Comparison of ENCODE assay signal across 8 cellular contexts in the genomic region with DNA sequence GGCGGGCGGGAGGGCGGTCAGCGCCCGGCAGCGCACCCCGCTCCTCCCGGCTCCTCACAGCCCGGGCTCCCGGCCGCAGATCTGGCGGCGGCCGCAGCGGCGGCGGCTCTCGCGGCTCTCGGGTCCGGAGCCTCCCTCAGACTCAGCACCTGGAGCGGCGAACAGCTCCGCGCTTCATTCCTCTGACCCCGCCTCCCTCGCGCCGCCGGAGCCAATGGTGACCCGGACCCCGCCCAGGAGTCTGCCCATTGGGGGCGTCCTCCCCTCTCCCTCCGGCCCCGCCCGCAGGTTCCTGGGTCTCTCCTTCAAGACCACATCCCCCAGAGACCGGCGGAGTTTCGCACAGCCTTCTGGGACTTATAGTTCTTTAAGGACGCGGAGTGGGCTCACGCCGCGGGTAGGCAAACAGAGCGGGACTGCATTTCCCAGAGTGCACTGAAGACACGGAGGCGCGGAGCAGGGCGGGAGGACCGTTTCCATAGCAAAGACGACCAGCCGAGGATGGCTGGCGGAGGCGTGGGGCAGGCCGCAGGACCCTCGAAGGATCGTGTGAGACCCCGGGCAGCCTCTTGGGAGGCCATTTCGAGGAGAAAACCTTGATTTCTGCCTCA. TPM values are rescaled to one million over a fixed set of nuclear protein-coding genes. Genes with fewer than 3 reads are reported as not detected.
DNase-seq lines count a peak whose midpoint lies in the region; ATAC-seq lines count a peak whose summit lies in the region.

A gene (minus strand): TSS at position 149 of the 611 bp plus-strand sequence. CDS start 76,327 bp downstream, outside the sequence.

- peaks cover 36% of the 10 kb centered on the region for H3K27me3 Mint-ChIP-seq in activated CD4-positive, alpha-beta T cell treated with anti-CD3 and anti-CD28 coated beads, Interleukin-2, amount 10 ng/mL, durations not matched to agents 7 days and 5 days

- H3K27ac ChIP-seq in layer of hippocampus (ENCODE audit: low read depth, low read length) = peak within 1 kb of the TSS; percentile 60

- H3K27ac Mint-ChIP-seq in activated CD4-positive, alpha-beta T cell treated with anti-CD3 and anti-CD28 coated beads, Interleukin-2, amount 10 ng/mL, durations not matched to agents 7 days and 5 days = no peak within 1 kb of the TSS

- CTCF ChIA-PET in activated CD4-positive, alpha-beta T cell treated with anti-CD3 and anti-CD28 coated beads, Interleukin-2, amount 10 ng/mL, durations not matched to agents 7 days and 5 days (lab: Charles Lee) = interaction anchor here (0.8 kb wide), 1 partner anchor 9 kb away, joined by 4 read pairs; no protein-coding TSS in a partner anchor

- DNase-seq in AG20443 (ENCODE audit: low spot score) = peak; percentile 98
- DNase-seq in NCI-H524 treated with DMSO at 0.1 percent for 48 hours (lab: John Stamatoyannopoulos, UW) = peak; percentile 99
- DNase-seq in activated CD4-positive, alpha-beta T cell treated with anti-CD3 and anti-CD28 coated beads, Interleukin-2, amount 10 ng/mL, durations not matched to agents 7 days and 5 days = peak; percentile 100
- peak; percentile 99 for DNase-seq in dedifferentiated amniotic fluid mesenchymal stem cell (ENCODE audit: extremely low spot score)
- peak; percentile 97 for DNase-seq in stimulated activated CD4-positive, alpha-beta T cell treated with anti-CD3 and anti-CD28 coated beads, Interleukin-15, amount 100 ng/mL, for 48 hours (ENCODE audit: low read depth in 2 of 2)

- H3K36me3 Mint-ChIP-seq in activated CD4-positive, alpha-beta T cell treated with anti-CD3 and anti-CD28 coated beads, Interleukin-2, amount 10 ng/mL, durations not matched to agents 7 days and 5 days (ENCODE audit: low read depth) = no peaks in the 10 kb centered on the region

- H3K9me3 Mint-ChIP-seq in activated CD4-positive, alpha-beta T cell treated with anti-CD3 and anti-CD28 coated beads, Interleukin-2, amount 10 ng/mL, durations not matched to agents 7 days and 5 days = no peaks in the 10 kb centered on the region

- peak within 1 kb of the TSS; percentile 66 for H3K4me3 Mint-ChIP-seq in activated CD4-positive, alpha-beta T cell treated with anti-CD3 and anti-CD28 coated beads, Interleukin-2, amount 10 ng/mL, durations not matched to agents 7 days and 5 days

- H3K27me3 ChIP-seq in layer of hippocampus (ENCODE audit: control insufficient read depth, insufficient read depth, low read length) = peaks cover 10% of the 10 kb centered on the region

- ATAC-seq in GM19324 (IDR thresholded peaks at IDR 0.05; ENCODE audit: low FRiP score, unreplicated experiment) = peak; percentile 91
- peak; percentile 90 for ATAC-seq in HG03442 (IDR thresholded peaks at IDR 0.05; ENCODE audit: unreplicated experiment)

- peaks cover 16% of the 10 kb centered on the region for H3K4me1 Mint-ChIP-seq in activated CD4-positive, alpha-beta T cell treated with anti-CD3 and anti-CD28 coated beads, Interleukin-2, amount 10 ng/mL, durations not matched to agents 7 days and 5 days

- POLR2A ChIA-PET in activated CD4-positive, alpha-beta T cell treated with anti-CD3 and anti-CD28 coated beads, Interleukin-2, amount 10 ng/mL, durations not matched to agents 7 days and 5 days (lab: Charles Lee) = no interaction called here

RNA-seq across cellular contexts. Expression of the gene that starts here (rescaled TPM):
- total RNA-seq in activated CD4-positive, alpha-beta T cell treated with anti-CD3 and anti-CD28 coated beads, Interleukin-2, amount 10 ng/mL, durations not matched to agents 7 days and 5 days = 1 to 10 TPM; 4.1 to 4.6 TPM

Comparison
In these comparisons a context has a peak if more than half of its experiments do, and no peak if none do; other contexts are left out.
1. Peak in every context shown above with its lines: DNase-seq, ATAC-seq and H3K27ac ChIP-seq.